ENCODE assay signal across 18 cellular contexts in the genomic region with DNA sequence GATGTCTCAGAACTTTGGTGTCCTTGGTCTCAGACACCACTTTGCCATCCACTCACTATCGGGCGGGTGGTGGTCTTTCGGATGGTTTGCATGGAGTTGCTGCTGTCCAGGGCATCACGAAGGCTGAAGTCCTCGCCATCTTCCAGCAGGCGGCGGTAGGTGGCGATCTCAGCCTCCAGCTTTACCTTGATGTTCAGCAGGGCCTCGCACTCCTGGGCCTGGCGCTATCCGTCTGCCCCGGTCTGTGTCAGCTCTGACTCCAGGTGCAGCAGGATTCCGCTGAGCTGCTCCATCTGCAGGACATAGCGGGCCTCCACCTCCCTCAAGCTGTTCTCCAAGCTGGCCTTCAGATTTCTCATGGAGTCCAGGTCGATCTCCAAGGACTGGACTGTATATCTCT. TPM values are rescaled to one million over a fixed set of nuclear protein-coding genes. Genes with fewer than 3 reads are reported as not detected.
A peak's percentile ranks its signal among the peaks of the same experiment; 100 is the strongest.
DNase-seq lines count a peak whose midpoint lies in the region; ATAC-seq and TF ChIP-seq lines count a peak whose summit lies in the region.
"Had no signal": no experiment of that assay in that cellular context is flagged by ENCODE, and none has a peak within 500 bp of the region (broad histone marks: within the 10 kb centered on the region; RNA-seq: fewer than 3 reads in every experiment).

No MANE protein-coding gene starts in this region.

- H3K27ac Mint-ChIP-seq in HFFc6, result no peak overlapping the region
- H3K27ac Mint-ChIP-seq in activated CD8-positive, alpha-beta memory T cell treated with anti-CD3 and anti-CD28 coated beads, Interleukin-2, amount 10 ng/mL, durations not matched to agents 7 days and 5 days, result no peak overlapping the region
- H3K27ac Mint-ChIP-seq in T-helper 2 cell treated with Interferon-gamma antibody and Interleukin-4, amounts not matched to agents 5 μg/mL and 100 μg/mL, for 36 hours, result no peak overlapping the region
- H3K27ac Mint-ChIP-seq: CD8-positive, alpha-beta T cell had no signal

- H3K9me3 Mint-ChIP-seq in HFFc6, result peaks cover 18% of the 10 kb centered on the region
- H3K9me3 Mint-ChIP-seq in activated CD8-positive, alpha-beta memory T cell treated with anti-CD3 and anti-CD28 coated beads, Interleukin-2, amount 10 ng/mL, durations not matched to agents 7 days and 5 days (ENCODE audit: low read depth), result no peaks in the 10 kb centered on the region
- H3K9me3 Mint-ChIP-seq in T-helper 2 cell treated with Interferon-gamma antibody and Interleukin-4, amounts not matched to agents 5 μg/mL and 100 μg/mL, for 36 hours, result peaks cover 14% of the 10 kb centered on the region

- H3K27ac ChIP-seq in DND-41 (ENCODE audit: low read length) (no peak overlapping the region), aorta (ENCODE audit: low read depth in 1 of 2, low read length in 2 of 2) (no peak overlapping the region)
- H3K27ac ChIP-seq: BLaER1 treated with 17β-estradiol and CSF1 and Interleukin-3, amounts not matched to agents 10 nM and 100 nM; PC-9 had no signal

- ATAC-seq in DND-41 (ENCODE audit: insufficient read depth, low read depth) (no peak), aorta (ENCODE audit: low FRiP score) (no peak)
- ATAC-seq in activated CD8-positive, alpha-beta memory T cell treated with anti-CD3 and anti-CD28 coated beads, Interleukin-2, amount 10 ng/mL, durations not matched to agents 7 days and 5 days, result no peak
- ATAC-seq: CD8-positive, alpha-beta T cell had no signal

- H3K79me2 ChIP-seq in DND-41 (ENCODE audit: insufficient read depth, low read length), result no peaks in the 10 kb centered on the region

- CTCF ChIA-PET in activated CD8-positive, alpha-beta memory T cell treated with anti-CD3 and anti-CD28 coated beads, Interleukin-2, amount 10 ng/mL, durations not matched to agents 7 days and 5 days (lab: Charles Lee), result no interaction called here

- H3K27me3 ChIP-seq in DND-41 (ENCODE audit: insufficient read depth, low read length, poor library complexity), result no peaks in the 10 kb centered on the region
- no peaks in the 10 kb centered on the region for H3K27me3 ChIP-seq in aorta (ENCODE audit: control insufficient read depth in 1 of 2, insufficient read depth in 2 of 2, low read length in 1 of 2)
- H3K27me3 ChIP-seq: BLaER1 treated with 17β-estradiol and CSF1 and Interleukin-3, amounts not matched to agents 10 nM and 100 nM had no signal

- no peaks in the 10 kb centered on the region; the same call in 1 of the 2 replicates for H3K36me3 Mint-ChIP-seq in HFFc6 (ENCODE audit: low read depth)
- H3K36me3 Mint-ChIP-seq in activated CD8-positive, alpha-beta memory T cell treated with anti-CD3 and anti-CD28 coated beads, Interleukin-2, amount 10 ng/mL, durations not matched to agents 7 days and 5 days, result no peaks in the 10 kb centered on the region
- no peaks in the 10 kb centered on the region for H3K36me3 Mint-ChIP-seq in T-helper 2 cell treated with Interferon-gamma antibody and Interleukin-4, amounts not matched to agents 5 μg/mL and 100 μg/mL, for 36 hours (ENCODE audit: low read depth)
- H3K36me3 Mint-ChIP-seq: CD8-positive, alpha-beta T cell had no signal

- H3K4me3 Mint-ChIP-seq in HFFc6, result no peak overlapping the region
- no peak overlapping the region for H3K4me3 Mint-ChIP-seq in activated CD8-positive, alpha-beta memory T cell treated with anti-CD3 and anti-CD28 coated beads, Interleukin-2, amount 10 ng/mL, durations not matched to agents 7 days and 5 days
- H3K4me3 Mint-ChIP-seq in T-helper 2 cell treated with Interferon-gamma antibody and Interleukin-4, amounts not matched to agents 5 μg/mL and 100 μg/mL, for 36 hours, result no peak overlapping the region
- H3K4me3 Mint-ChIP-seq: CD8-positive, alpha-beta T cell had no signal

- no peak overlapping the region for H3K4me2 ChIP-seq in DND-41 (ENCODE audit: insufficient read depth, low read length)
- H3K4me2 ChIP-seq: BLaER1 treated with 17β-estradiol and CSF1 and Interleukin-3, amounts not matched to agents 10 nM and 100 nM; PC-9 had no signal

- no peak overlapping the region for H3K4me3 ChIP-seq in DND-41 (ENCODE audit: low read depth in 1 of 2, low read length in 2 of 2)
- H3K4me3 ChIP-seq in choroid plexus epithelial cell (ENCODE audit: low read depth, low read length), result no peak overlapping the region
- no peak overlapping the region for H3K4me3 ChIP-seq in aorta (ENCODE audit: low read length in 2 of 2)
- H3K4me3 ChIP-seq: BLaER1 treated with 17β-estradiol and CSF1 and Interleukin-3, amounts not matched to agents 10 nM and 100 nM; HAP-1; PC-9 had no signal

- peaks cover 7% of the 10 kb centered on the region for H3K27me3 Mint-ChIP-seq in HFFc6 (ENCODE audit: insufficient read depth)
- peaks cover 24% of the 10 kb centered on the region for H3K27me3 Mint-ChIP-seq in activated CD8-positive, alpha-beta memory T cell treated with anti-CD3 and anti-CD28 coated beads, Interleukin-2, amount 10 ng/mL, durations not matched to agents 7 days and 5 days
- H3K27me3 Mint-ChIP-seq in T-helper 2 cell treated with Interferon-gamma antibody and Interleukin-4, amounts not matched to agents 5 μg/mL and 100 μg/mL, for 36 hours (ENCODE audit: low read depth), result peaks cover 25% of the 10 kb centered on the region

- H3K4me1 ChIP-seq in DND-41 (ENCODE audit: insufficient read depth, low read length) (no peaks in the 10 kb centered on the region), aorta (ENCODE audit: control insufficient read depth in 1 of 2, insufficient read depth in 2 of 2, low read length in 2 of 2) (no peaks in the 10 kb centered on the region)
- H3K4me1 ChIP-seq: BLaER1 treated with 17β-estradiol and CSF1 and Interleukin-3, amounts not matched to agents 10 nM and 100 nM had no signal

- H3K4me1 Mint-ChIP-seq in HFFc6 (ENCODE audit: low read depth), result no peaks in the 10 kb centered on the region
- no peaks in the 10 kb centered on the region for H3K4me1 Mint-ChIP-seq in activated CD8-positive, alpha-beta memory T cell treated with anti-CD3 and anti-CD28 coated beads, Interleukin-2, amount 10 ng/mL, durations not matched to agents 7 days and 5 days
- H3K4me1 Mint-ChIP-seq in T-helper 2 cell treated with Interferon-gamma antibody and Interleukin-4, amounts not matched to agents 5 μg/mL and 100 μg/mL, for 36 hours (ENCODE audit: low read depth), result no peaks in the 10 kb centered on the region

- intact Hi-C loops in aorta (cut with DNase I), result no loop called here

- H3K9ac ChIP-seq in DND-41 (ENCODE audit: low read depth, low read length), result no peak overlapping the region
- H3K9ac ChIP-seq: BLaER1 treated with 17β-estradiol and CSF1 and Interleukin-3, amounts not matched to agents 10 nM and 100 nM had no signal

- H4K20me1 ChIP-seq in DND-41 (ENCODE audit: insufficient read depth, low read length), result no peaks in the 10 kb centered on the region
- H4K20me1 ChIP-seq: BLaER1 treated with 17β-estradiol and CSF1 and Interleukin-3, amounts not matched to agents 10 nM and 100 nM had no signal

- H3K36me3 ChIP-seq in DND-41 (ENCODE audit: insufficient read depth, low read length) (no peaks in the 10 kb centered on the region), aorta (ENCODE audit: control insufficient read depth in 1 of 2, insufficient read depth in 2 of 2, low read length in 1 of 2) (no peaks in the 10 kb centered on the region)
- H3K36me3 ChIP-seq: BLaER1 treated with 17β-estradiol and CSF1 and Interleukin-3, amounts not matched to agents 10 nM and 100 nM; HAP-1 had no signal

- H3K9me3 ChIP-seq in DND-41 (ENCODE audit: insufficient read depth, low read length, severe bottlenecking) (peaks cover 9% of the 10 kb centered on the region), aorta (ENCODE audit: control insufficient read depth, low read length) (peaks cover 5% of the 10 kb centered on the region)

- peak; percentile 12 for TF ChIP-seq CTCF in DND-41 (IDR thresholded peaks at IDR 0.05; ENCODE audit: borderline replicate concordance, extremely low read depth, low read length, poor library complexity, severe bottlenecking)
- 0 out of 2 replicates have a peak, but pooled peaks have one; percentile 22 for TF ChIP-seq CTCF in HFFc6 (IDR thresholded peaks at IDR 0.05)
- peak; percentile 18 for TF ChIP-seq CTCF in choroid plexus epithelial cell (conservative IDR thresholded peaks at IDR 0.05; ENCODE audit: low read depth, low read length)

- WGBS in aorta, 2 donors, result 64 to 73% methylated on average over 15 of the region's 15 CpGs

- DNase-seq in DND-41, result no peak
- no peak for DNase-seq in HFFc6
- DNase-seq in choroid plexus epithelial cell (ENCODE audit: low read depth), result no peak
- DNase-seq in iPS-NIHi7 (ENCODE audit: extremely low spot score), result peak; percentile 20
- no peak for DNase-seq in activated T-cell treated with anti-CD3 and anti-CD28 coated beads, Interleukin-2, amount 50 U/mL, for 1 hour
- DNase-seq in activated CD8-positive, alpha-beta memory T cell treated with anti-CD3 and anti-CD28 coated beads, Interleukin-2, amount 10 ng/mL, durations not matched to agents 7 days and 5 days, result no peak
- no peak for DNase-seq in aorta
- DNase-seq in T-helper 2 cell treated with Interferon-gamma antibody and Interleukin-4, amounts not matched to agents 5 μg/mL and 100 μg/mL, for 36 hours (ENCODE audit: low spot score), result no peak
- DNase-seq: Calu3; CD8-positive, alpha-beta T cell; KG1; MV-4-11; NCI-H1694 treated with DMSO at 0.1 percent for 48 hours; NCI-H226; NCI-H524 treated with DMSO at 0.1 percent for 48 hours; PC-9 had no signal

- H2AFZ ChIP-seq in DND-41 (ENCODE audit: low read depth, low read length), result no peak overlapping the region
- H2AFZ ChIP-seq: PC-9 had no signal

RNA-seq across cellular contexts. Expression of a gene that starts 36.0 kb away (rescaled TPM):
- total RNA-seq in HFFc6 (2021; fragmentation: NEBNext Ultra II Directional; extraction: Animal tissue kit (Norgen Biotek cat#: 25700)), result under 1 TPM; 0.17 to 0.34 (median 0.21) TPM
- under 1 TPM; 0.26 to 0.40 TPM for total RNA-seq in activated CD8-positive, alpha-beta memory T cell treated with anti-CD3 and anti-CD28 coated beads, Interleukin-2, amount 10 ng/mL, durations not matched to agents 7 days and 5 days
- total RNA-seq in aorta, result 1 to 10 TPM in 1 of 2 donors, under 1 TPM in 1; 0.62 to 1.1 TPM
- 1 to 10 TPM in 1 of 2 donors, under 1 TPM in 1; 0.75 to 1.2 TPM for polyA plus RNA-seq in aorta
- total RNA-seq: CD8-positive, alpha-beta T cell had no signal

RNA-seq across cellular contexts. Expression of a gene that starts 45.3 kb away (rescaled TPM):
- total RNA-seq in HFFc6 (2021; fragmentation: NEBNext Ultra II Directional; extraction: Animal tissue kit (Norgen Biotek cat#: 25700)), result 10 to 100 TPM; 35.9 to 40.6 (median 39.3) TPM
- total RNA-seq in activated CD8-positive, alpha-beta memory T cell treated with anti-CD3 and anti-CD28 coated beads, Interleukin-2, amount 10 ng/mL, durations not matched to agents 7 days and 5 days, result 10 to 100 TPM; 52.5 to 62.9 TPM
- 10 to 100 TPM; 42.0 to 56.0 TPM for total RNA-seq in aorta
- 10 to 100 TPM; 19.3 to 38.8 TPM for polyA plus RNA-seq in aorta
